ENCODE assay signal across 8 cellular contexts in genomic region chr6:57173056-57173885, GRCh38. TPM values are rescaled to one million over a fixed set of nuclear protein-coding genes. Genes with fewer than 3 reads are reported as not detected.
DNase-seq lines count a peak whose midpoint lies in the region; ATAC-seq and TF ChIP-seq lines count a peak whose summit lies in the region.

No MANE protein-coding gene starts in this region.

- H3K27me3 Mint-ChIP-seq in Caco-2 (ENCODE audit: insufficient read depth, unreplicated experiment): no peaks in the 10 kb centered on the region

- ATAC-seq in GM21737 (IDR thresholded peaks at IDR 0.05; ENCODE audit: unreplicated experiment): no peak

- H3K36me3 Mint-ChIP-seq in Caco-2 (ENCODE audit: insufficient read depth, unreplicated experiment): peaks cover 32% of the 10 kb centered on the region

- peak overlapping the region; percentile 95 for H3K4me3 Mint-ChIP-seq in Caco-2 (ENCODE audit: unreplicated experiment)

- H3K9me3 ChIP-seq in Caco-2: no peaks in the 10 kb centered on the region

- in situ Hi-C loops in brain microvascular endothelial cell (cut with HindIII; ENCODE audit: low pct_ligation_motif_present, low sequenced_read_pairs): no loop called here

- peaks cover 28% of the 10 kb centered on the region for H3K4me1 Mint-ChIP-seq in Caco-2 (ENCODE audit: low read depth, unreplicated experiment)

- H3K36me3 ChIP-seq in Caco-2 (ENCODE audit: control insufficient read depth, insufficient read depth, low read length) (no peaks in the 10 kb centered on the region), brain microvascular endothelial cell (replicated peaks) (peaks cover 10% of the 10 kb centered on the region), kidney epithelial cell (ENCODE audit: control insufficient read depth, insufficient read depth, low read length) (no peaks in the 10 kb centered on the region)

- no peaks in the 10 kb centered on the region for H3K27me3 ChIP-seq in Caco-2 (replicated peaks; ENCODE audit: control insufficient read depth, insufficient read depth, low read length)
- H3K27me3 ChIP-seq in HL-60 (ENCODE audit: insufficient read depth, poor library complexity, severe bottlenecking): no peaks in the 10 kb centered on the region
- no peaks in the 10 kb centered on the region for H3K27me3 ChIP-seq in brain microvascular endothelial cell (replicated peaks)
- no peaks in the 10 kb centered on the region for H3K27me3 ChIP-seq in kidney epithelial cell (ENCODE audit: control insufficient read depth, insufficient read depth, low read length)

- H3K4me3 ChIP-seq in Caco-2 (ENCODE audit: low read depth, low read length) (peak overlapping the region; percentile 57), HL-60 (replicated peaks; ENCODE audit: insufficient read depth, low read length) (peak overlapping the region; percentile 73), brain microvascular endothelial cell (ENCODE audit: low read depth, low read length) (peak overlapping the region; percentile 71), kidney epithelial cell (ENCODE audit: low read depth, low read length) (peak overlapping the region; percentile 81)

- H3K27ac Mint-ChIP-seq in Caco-2 (ENCODE audit: unreplicated experiment): peak overlapping the region; percentile 93

- CTCF ChIA-PET in Caco-2 (lab: Charles Lee): interaction anchor here (1.1 kb wide), 1 partner anchor 178 kb away, joined by 3 read pairs; no protein-coding TSS in a partner anchor

- BruUV-seq in Caco-2 (replicated peaks; lab: Mats Ljungman, UMichigan): TSS peak; percentile 33

- POLR2A ChIA-PET in Caco-2 (lab: Charles Lee): interaction anchor here (1.4 kb wide), 1 partner anchor 84 kb away, joined by 5 read pairs; no protein-coding TSS in a partner anchor

- intact Hi-C loops in Caco-2 (cut with micrococcal nuclease; ENCODE audit: unreplicated experiment): loop anchor here (2.0 to 10.0 kb wide), 8 partner anchors 32 to 271 kb away; partner anchors contain the start of genes BEND6, KIAA1586 and PRIM2

- TF ChIP-seq CTCF in Caco-2 (IDR thresholded peaks at IDR 0.05; ENCODE audit: insufficient read depth in 1 of 2, low read depth in 1 of 2, low read length in 1 of 2, severe bottlenecking in 1 of 2, unreplicated experiment in 1 of 2) (no peak), HL-60 (IDR thresholded peaks at IDR 0.05; ENCODE audit: insufficient read depth, low read length) (no peak), brain microvascular endothelial cell (IDR thresholded peaks at IDR 0.05; ENCODE audit: low read depth, low read length, missing control alignments) (no peak), kidney epithelial cell (IDR thresholded peaks at IDR 0.05; ENCODE audit: insufficient read depth, low read length, poor library complexity, severe bottlenecking) (no peak)

- H3K4me1 ChIP-seq in Caco-2: peaks cover 6% of the 10 kb centered on the region; the same call in 1 of the 2 replicates

- no peaks in the 10 kb centered on the region for H3K9me3 Mint-ChIP-seq in Caco-2 (ENCODE audit: unreplicated experiment)

- DNase-seq in Caco-2 (peak in 1 of 2 experiments; percentile 29), HL-60 (ENCODE audit: low read depth in 1 of 2, low spot score in 1 of 2) (peak in 1 of 2 experiments; percentile 56), SHP77 treated with DMSO at 0.1 percent for 48 hours (lab: John Stamatoyannopoulos, UW) (peak; percentile 5), brain microvascular endothelial cell (no peak), kidney epithelial cell (ENCODE audit: low read depth) (no peak), ecto neural progenitor cell (ENCODE audit: low spot score) (no peak)
- peak; percentile 13 to 16 for DNase-seq in stimulated activated CD4-positive, alpha-beta T cell treated with anti-CD3 and anti-CD28 coated beads, Interleukin-2, amount 100 ng/mL, for 48 hours

- peak overlapping the region; percentile 89 for H3K27ac ChIP-seq in HL-60 (replicated peaks)
- H3K27ac ChIP-seq in brain microvascular endothelial cell: peak overlapping the region; percentile 93

RNA-seq across cellular contexts. Expression of gene BAG2, which starts 1.1 kb away (rescaled TPM):
- total RNA-seq in Caco-2 (2022) (9.5 and 10.4 TPM in 2 replicates), kidney epithelial cell (6.2 and 8.3 TPM in 2 replicates)

RNA-seq across cellular contexts. Expression of gene RAB23, which starts 48.8 kb away (rescaled TPM):
- total RNA-seq in Caco-2 (2022): 12.6 and 13.7 TPM in 2 replicates
- total RNA-seq in kidney epithelial cell: 16.5 and 21.5 TPM in 2 replicates

Comparison
In these comparisons a context has a peak if more than half of its experiments do, and no peak if none do; other contexts are left out.
1. DNase-seq: peak in SHP77 treated with DMSO at 0.1 percent for 48 hours (single experiment) and stimulated activated CD4-positive, alpha-beta T cell treated with anti-CD3 and anti-CD28 coated beads, Interleukin-2, amount 100 ng/mL, for 48 hours (2 of 2); none in brain microvascular endothelial cell (single experiment), kidney epithelial cell (single experiment) and ecto neural progenitor cell (single experiment).
2. Peak in every context shown above with its lines, with median percentiles within 50 percentile points of each other: H3K4me3 ChIP-seq.